In the genomic region with DNA sequence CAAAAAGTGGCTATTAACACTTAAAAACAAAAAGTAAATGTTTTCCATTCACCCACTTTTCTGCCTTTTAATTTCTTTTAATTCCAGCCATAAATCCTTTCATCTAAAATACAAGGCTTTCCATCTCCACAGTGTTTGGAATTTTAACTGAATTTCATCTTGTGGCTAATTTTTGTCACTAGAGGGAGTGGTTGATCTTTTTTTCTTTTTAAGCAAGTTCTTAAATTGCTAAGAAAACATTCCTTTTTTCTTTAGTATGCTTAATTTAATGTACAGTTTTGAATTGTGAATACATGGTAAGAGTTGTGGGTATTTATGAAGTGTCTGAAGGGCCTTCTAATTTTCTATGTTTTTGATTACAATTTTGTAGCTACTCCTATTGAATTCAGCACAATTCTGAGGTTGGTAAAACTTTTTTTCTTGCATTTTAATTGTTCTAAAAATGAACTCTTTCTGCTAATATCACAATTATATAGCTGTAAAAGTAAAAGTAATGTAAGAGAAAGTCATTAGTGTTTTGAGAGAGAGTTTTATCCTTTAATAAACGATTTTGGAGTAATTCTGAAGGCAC, we compare ENCODE assay signal across 8 cellular contexts. TPM values are rescaled to one million over a fixed set of nuclear protein-coding genes. Genes with fewer than 3 reads are reported as not detected.
A peak's percentile ranks its signal among the peaks of the same experiment; 100 is the strongest.
DNase-seq lines count a peak whose midpoint lies in the region; ATAC-seq and TF ChIP-seq lines count a peak whose summit lies in the region.

No MANE protein-coding gene starts in this region.

- no peak overlapping the region for H3K9ac ChIP-seq in liver (ENCODE audit: low read depth in 1 of 2, low read length in 2 of 2)

- H3K4me1 ChIP-seq in HEK293 (ENCODE audit: control insufficient read depth, insufficient read depth, low read length): no peaks in the 10 kb centered on the region; the same call in 1 of the 2 replicates
- H3K4me1 ChIP-seq in liver (ENCODE audit: control insufficient read depth in 4 of 4, insufficient read depth in 4 of 4, low read length in 3 of 4): peaks cover 0 to 3% (median 0%) of the 10 kb centered on the region in 4 donors

- H3K27ac ChIP-seq in HEK293 (ENCODE audit: extremely low read depth, low read depth, low read length) (no peak overlapping the region), liver (ENCODE audit: low read depth in 1 of 2, low read length in 2 of 2) (no peak overlapping the region)

- H3K27me3 ChIP-seq in liver (ENCODE audit: control insufficient read depth in 4 of 4, insufficient read depth in 4 of 4, low read length in 3 of 4): no peaks in the 10 kb centered on the region

- no peaks in the 10 kb centered on the region for H3K9me3 ChIP-seq in HEK293 (ENCODE audit: control insufficient read depth, insufficient read depth, low read depth, low read length)
- no peaks in the 10 kb centered on the region for H3K9me3 ChIP-seq in liver (ENCODE audit: control insufficient read depth in 4 of 4, low read length in 3 of 4)

- no peak overlapping the region for H3K4me3 ChIP-seq in HEK293 (ENCODE audit: low read depth, low read length)
- H3K4me3 ChIP-seq in liver (ENCODE audit: low read depth in 1 of 3, low read length in 3 of 3): no peak overlapping the region

- CTCF ChIA-PET in HEK293 (lab: Yijun Ruan, JAX): interaction anchor here (0.6 to 5.6 kb wide), 28 partner anchors 8 to 737 kb away, joined by 3 to 105 read pairs (median 4); no protein-coding TSS in a partner anchor

- H3K36me3 ChIP-seq in HEK293 (ENCODE audit: control insufficient read depth in 2 of 2, insufficient read depth in 1 of 2, low read length in 2 of 2): no peaks in the 10 kb centered on the region
- no peaks in the 10 kb centered on the region for H3K36me3 ChIP-seq in liver (ENCODE audit: control insufficient read depth in 4 of 4, insufficient read depth in 3 of 4, low read depth in 1 of 4, low read length in 3 of 4)

- TF ChIP-seq RAD21 in liver (IDR thresholded peaks at IDR 0.05): peak; percentile 78 to 79

- DNase-seq in AG09319 (ENCODE audit: extremely low read depth, low read depth) (no peak), amniotic epithelial cell (ENCODE audit: low read depth) (peak; percentile 45), left colon (no peak), SIG-M5 (lab: John Stamatoyannopoulos, UW) (no peak)

- TF ChIP-seq CTCF in AG09319 (IDR thresholded peaks at IDR 0.05; ENCODE audit: low read depth, low read length) (peak; percentile 63), HEK293 (tag by site-specific recombination; IDR thresholded peaks at IDR 0.05) (peak; percentile 42; the same call in 1 of the 2 replicates), liver (IDR thresholded peaks at IDR 0.05; ENCODE audit: low read depth, low read length, missing input control) (peak; percentile 44)

- POLR2A ChIA-PET in HEK293 (lab: Yijun Ruan, JAX): interaction anchor here (0.6 kb wide), 1 partner anchor 340 kb away, joined by 3 read pairs; no protein-coding TSS in a partner anchor

- 78% methylated on average over 1 of the region's 1 CpG for WGBS in liver

- intact Hi-C loops in left colon (cut with DNase I, micrococcal nuclease): loop anchor here in 1 of 2 donors (5.0 kb wide), 1 partner anchor 203 kb away; no protein-coding TSS in a partner anchor

- ATAC-seq in HG02610 (IDR thresholded peaks at IDR 0.05; ENCODE audit: unreplicated experiment) (no peak), left colon (no peak), HG03460 (IDR thresholded peaks at IDR 0.05; ENCODE audit: unreplicated experiment) (no peak)

TF ChIP-seq in HEK293, 187 proteins besides CTCF, POLR2A, EP300 and RAD21:
- no peak for TF ChIP-seq ZNF114 (tag by site-specific recombination; IDR thresholded peaks at IDR 0.05)
- TF ChIP-seq ZBTB21 (tag by site-specific recombination; IDR thresholded peaks at IDR 0.05): no peak
- TF ChIP-seq ZNF664 (tag by site-specific recombination; IDR thresholded peaks at IDR 0.05): peak; percentile 81
- no peak for TF ChIP-seq ZNF624 (tag by site-specific recombination; IDR thresholded peaks at IDR 0.05)
- no peak for TF ChIP-seq IKZF3 (tag by site-specific recombination; IDR thresholded peaks at IDR 0.05)
- TF ChIP-seq ZNF501 (tag by site-specific recombination; IDR thresholded peaks at IDR 0.05): no peak
- no peak for TF ChIP-seq BCL11A (tag by site-specific recombination; IDR thresholded peaks at IDR 0.05; ENCODE audit: low read depth)
- peak; percentile 95 for TF ChIP-seq ZNF654 (tag by site-specific recombination; IDR thresholded peaks at IDR 0.05; ENCODE audit: low read depth)

TF ChIP-seq in liver, 16 proteins besides CTCF, POLR2A, EP300 and RAD21:
- no peak for TF ChIP-seq ZBTB33 (IDR thresholded peaks at IDR 0.05)
- TF ChIP-seq FOXA1 (IDR thresholded peaks at IDR 0.05): no peak
- TF ChIP-seq YY1 (IDR thresholded peaks at IDR 0.05): no peak
- no peak for TF ChIP-seq JUND (IDR thresholded peaks at IDR 0.05)
- TF ChIP-seq HNF4A (conservative IDR thresholded peaks at IDR 0.05): no peak
- TF ChIP-seq NR2F2 (IDR thresholded peaks at IDR 0.05): no peak
- no peak for TF ChIP-seq EGR1 (IDR thresholded peaks at IDR 0.05; ENCODE audit: low read depth in 2 of 2)
- TF ChIP-seq, protein P1, sequence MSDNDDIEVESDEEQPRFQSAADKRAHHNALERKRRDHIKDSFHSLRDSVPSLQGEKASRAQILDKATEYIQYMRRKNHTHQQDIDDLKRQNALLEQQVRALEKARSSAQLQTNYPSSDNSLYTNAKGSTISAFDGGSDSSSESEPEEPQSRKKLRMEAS (IDR thresholded peaks at IDR 0.05): no peak
- no peak for TF ChIP-seq ATF3 (IDR thresholded peaks at IDR 0.05)
- TF ChIP-seq, protein P2, sequence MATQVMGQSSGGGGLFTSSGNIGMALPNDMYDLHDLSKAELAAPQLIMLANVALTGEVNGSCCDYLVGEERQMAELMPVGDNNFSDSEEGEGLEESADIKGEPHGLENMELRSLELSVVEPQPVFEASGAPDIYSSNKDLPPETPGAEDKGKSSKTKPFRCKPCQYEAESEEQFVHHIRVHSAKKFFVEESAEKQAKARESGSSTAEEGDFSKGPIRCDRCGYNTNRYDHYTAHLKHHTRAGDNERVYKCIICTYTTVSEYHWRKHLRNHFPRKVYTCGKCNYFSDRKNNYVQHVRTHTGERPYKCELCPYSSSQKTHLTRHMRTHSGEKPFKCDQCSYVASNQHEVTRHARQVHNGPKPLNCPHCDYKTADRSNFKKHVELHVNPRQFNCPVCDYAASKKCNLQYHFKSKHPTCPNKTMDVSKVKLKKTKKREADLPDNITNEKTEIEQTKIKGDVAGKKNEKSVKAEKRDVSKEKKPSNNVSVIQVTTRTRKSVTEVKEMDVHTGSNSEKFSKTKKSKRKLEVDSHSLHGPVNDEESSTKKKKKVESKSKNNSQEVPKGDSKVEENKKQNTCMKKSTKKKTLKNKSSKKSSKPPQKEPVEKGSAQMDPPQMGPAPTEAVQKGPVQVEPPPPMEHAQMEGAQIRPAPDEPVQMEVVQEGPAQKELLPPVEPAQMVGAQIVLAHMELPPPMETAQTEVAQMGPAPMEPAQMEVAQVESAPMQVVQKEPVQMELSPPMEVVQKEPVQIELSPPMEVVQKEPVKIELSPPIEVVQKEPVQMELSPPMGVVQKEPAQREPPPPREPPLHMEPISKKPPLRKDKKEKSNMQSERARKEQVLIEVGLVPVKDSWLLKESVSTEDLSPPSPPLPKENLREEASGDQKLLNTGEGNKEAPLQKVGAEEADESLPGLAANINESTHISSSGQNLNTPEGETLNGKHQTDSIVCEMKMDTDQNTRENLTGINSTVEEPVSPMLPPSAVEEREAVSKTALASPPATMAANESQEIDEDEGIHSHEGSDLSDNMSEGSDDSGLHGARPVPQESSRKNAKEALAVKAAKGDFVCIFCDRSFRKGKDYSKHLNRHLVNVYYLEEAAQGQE (IDR thresholded peaks at IDR 0.05): no peak
- TF ChIP-seq FOXA2 (IDR thresholded peaks at IDR 0.05): no peak
- no peak for TF ChIP-seq TAF1 (conservative IDR thresholded peaks at IDR 0.05)
- no peak for TF ChIP-seq GABPA (IDR thresholded peaks at IDR 0.05 in 1 of 2, conservative IDR thresholded peaks at IDR 0.05 in 1 of 2)
- no peak for TF ChIP-seq HNF4G (IDR thresholded peaks at IDR 0.05)
- TF ChIP-seq SP1 (IDR thresholded peaks at IDR 0.05): no peak
- TF ChIP-seq RXRA (IDR thresholded peaks at IDR 0.05): no peak

RNA-seq across cellular contexts. Expression of gene ANK3, which starts 54.9 kb away (rescaled TPM):
- 10 to 100 TPM; 12.4 to 30.0 TPM for total RNA-seq in liver
- polyA plus RNA-seq in liver: 1 to 10 TPM; 5.7 to 6.9 TPM
- 100 to 1,000 TPM in 1 of 2 donors, 10 to 100 TPM in 1; 95.4 to 103 TPM for total RNA-seq in left colon
